8 cellular contexts compared by ENCODE assay signal in genomic region chr3:99753268-99753975, GRCh38.
DNase-seq lines count a peak whose midpoint lies in the region; ATAC-seq and TF ChIP-seq lines count a peak whose summit lies in the region.

No MANE protein-coding gene starts in this region.

- ATAC-seq in GM19452 (IDR thresholded peaks at IDR 0.05; ENCODE audit: unreplicated experiment) (peak; percentile 81), HG03460 (IDR thresholded peaks at IDR 0.05; ENCODE audit: unreplicated experiment) (peak; percentile 76)
- peak; percentile 58 for ATAC-seq in stimulated activated memory B cell treated with anti-CD40 and anti-IgM and Interleukin-4, amounts not matched to agents 10 μg/mL and 1 μg/mL and 100 μg/mL, for 72 hours

- no peaks in the 10 kb centered on the region for H3K9me3 Mint-ChIP-seq in stimulated activated memory B cell treated with anti-CD40 and anti-IgM and Interleukin-4, amounts not matched to agents 10 μg/mL and 1 μg/mL and 100 μg/mL, for 72 hours

- H3K36me3 Mint-ChIP-seq in stimulated activated memory B cell treated with anti-CD40 and anti-IgM and Interleukin-4, amounts not matched to agents 10 μg/mL and 1 μg/mL and 100 μg/mL, for 72 hours = no peaks in the 10 kb centered on the region

- no peaks in the 10 kb centered on the region for H3K36me3 ChIP-seq in iPS DF 6.9 (ENCODE audit: control insufficient read depth, insufficient read depth, low read length)

- H3K4me1 Mint-ChIP-seq in stimulated activated memory B cell treated with anti-CD40 and anti-IgM and Interleukin-4, amounts not matched to agents 10 μg/mL and 1 μg/mL and 100 μg/mL, for 72 hours = no peaks in the 10 kb centered on the region

- in situ Hi-C loops in astrocyte of the spinal cord (cut with HindIII; ENCODE audit: low sequenced_read_pairs) = no loop called here

- H3K4me3 ChIP-seq in astrocyte of the spinal cord (ENCODE audit: low read depth, low read length) = no peak overlapping the region
- H3K4me3 ChIP-seq in iPS DF 6.9 (ENCODE audit: low read length) = no peak overlapping the region

- DNase-seq in NCI-H510A treated with DMSO at 0.1 percent for 48 hours (lab: John Stamatoyannopoulos, UW) = peak; percentile 64
- DNase-seq in NCI-H510A (lab: John Stamatoyannopoulos, UW) = no peak
- peak; percentile 19 for DNase-seq in NOMO-1 treated with DMSO at 0.1 percent for 48 hours (lab: John Stamatoyannopoulos, UW; ENCODE audit: unreplicated experiment)
- DNase-seq in astrocyte of the spinal cord (ENCODE audit: low read depth, low spot score) = peak; percentile 85
- DNase-seq in iPS DF 6.9 (ENCODE audit: low read depth, low spot score) = peak; percentile 31

- no peaks in the 10 kb centered on the region for H3K27me3 ChIP-seq in iPS DF 6.9 (ENCODE audit: control insufficient read depth, insufficient read depth, low read length)

- H3K4me3 Mint-ChIP-seq in stimulated activated memory B cell treated with anti-CD40 and anti-IgM and Interleukin-4, amounts not matched to agents 10 μg/mL and 1 μg/mL and 100 μg/mL, for 72 hours = no peak overlapping the region

- WGBS in iPS DF 6.9 (ENCODE audit: insufficient coverage, insufficient read length) = no CpG with 5 or more reads among the region's 3 CpGs

- H3K27me3 Mint-ChIP-seq in stimulated activated memory B cell treated with anti-CD40 and anti-IgM and Interleukin-4, amounts not matched to agents 10 μg/mL and 1 μg/mL and 100 μg/mL, for 72 hours = no peaks in the 10 kb centered on the region

- no peak overlapping the region for H3K27ac ChIP-seq in iPS DF 6.9 (ENCODE audit: low read length)

- peak; percentile 68 for TF ChIP-seq CTCF in astrocyte of the spinal cord (IDR thresholded peaks at IDR 0.05; ENCODE audit: low read depth, low read length)

- no peaks in the 10 kb centered on the region for H3K9me3 ChIP-seq in iPS DF 6.9 (ENCODE audit: control insufficient read depth, insufficient read depth, low read length)

- no peak overlapping the region for H3K27ac Mint-ChIP-seq in stimulated activated memory B cell treated with anti-CD40 and anti-IgM and Interleukin-4, amounts not matched to agents 10 μg/mL and 1 μg/mL and 100 μg/mL, for 72 hours

- H3K4me1 ChIP-seq in iPS DF 6.9 (ENCODE audit: control insufficient read depth, insufficient read depth, low read length) = no peaks in the 10 kb centered on the region
